In the genomic region with DNA sequence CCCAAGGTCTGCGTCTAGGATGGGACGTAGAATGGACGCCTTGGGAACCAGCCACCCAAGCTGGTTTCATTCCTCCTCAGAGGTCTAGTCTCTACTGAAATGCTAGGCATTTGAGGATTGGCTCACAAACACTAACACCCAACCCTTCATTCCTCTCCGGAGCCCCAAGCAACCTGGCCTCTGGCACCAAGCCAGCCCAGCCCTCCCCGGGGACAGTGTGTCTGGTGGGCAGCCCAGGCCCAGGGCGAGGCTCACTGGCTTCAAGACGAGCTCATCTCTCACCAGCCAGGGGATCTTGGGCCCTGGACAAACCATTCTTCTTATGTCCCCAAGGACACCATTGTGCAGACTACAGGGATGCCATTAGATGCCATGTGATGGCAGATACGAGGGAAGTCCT, we compare ENCODE assay signal across 15 cellular contexts.
A peak's percentile ranks its signal among the peaks of the same experiment; 100 is the strongest.
DNase-seq lines count a peak whose midpoint lies in the region; ATAC-seq, FAIRE-seq and TF ChIP-seq lines count a peak whose summit lies in the region.
"Had no signal": no experiment of that assay in that cellular context is flagged by ENCODE, and none has a peak within 500 bp of the region (broad histone marks: within the 10 kb centered on the region; RNA-seq: fewer than 3 reads in every experiment).

No MANE protein-coding gene starts in this region.

- H3K27ac Mint-ChIP-seq in astrocyte (ENCODE audit: unreplicated experiment), result no peak overlapping the region
- H3K27ac Mint-ChIP-seq in activated T-helper 17 cell treated with anti-CD3 and anti-CD28 coated beads, Interleukin-2, amount 50 U/mL, for 72 hours, result no peak overlapping the region
- no peak overlapping the region for H3K27ac Mint-ChIP-seq in stimulated activated effector memory CD8-positive, alpha-beta T cell treated with anti-CD3 and anti-CD28 coated beads, Interleukin-12 subunit alpha, Interleukin-12 subunit beta, amount 100 ng/mL, for 72 hours
- H3K27ac Mint-ChIP-seq: CD4-positive, CD25-positive, alpha-beta regulatory T cell had no signal

- peaks cover 14% of the 10 kb centered on the region for H3K4me1 ChIP-seq in BE2C
- peaks cover 18% of the 10 kb centered on the region for H3K4me1 ChIP-seq in GM23248 (ENCODE audit: insufficient read depth)
- peaks cover 29% of the 10 kb centered on the region for H3K4me1 ChIP-seq in astrocyte (ENCODE audit: insufficient read depth, low read length)
- H3K4me1 ChIP-seq: Caco-2 had no signal

- TF ChIP-seq EP300 in neural cell (conservative IDR thresholded peaks at IDR 0.05; ENCODE audit: poor library complexity, severe bottlenecking), result no peak

- H3K36me3 Mint-ChIP-seq in astrocyte (ENCODE audit: low read depth, unreplicated experiment), result peaks cover 51% of the 10 kb centered on the region
- H3K36me3 Mint-ChIP-seq in activated T-helper 17 cell treated with anti-CD3 and anti-CD28 coated beads, Interleukin-2, amount 50 U/mL, for 72 hours (ENCODE audit: low read depth), result no peaks in the 10 kb centered on the region
- no peaks in the 10 kb centered on the region for H3K36me3 Mint-ChIP-seq in stimulated activated effector memory CD8-positive, alpha-beta T cell treated with anti-CD3 and anti-CD28 coated beads, Interleukin-12 subunit alpha, Interleukin-12 subunit beta, amount 100 ng/mL, for 72 hours
- H3K36me3 Mint-ChIP-seq: CD4-positive, CD25-positive, alpha-beta regulatory T cell had no signal

- H3K27me3 ChIP-seq in BE2C, result no peaks in the 10 kb centered on the region
- H3K27me3 ChIP-seq in GM23248 (replicated peaks; ENCODE audit: insufficient read depth), result no peaks in the 10 kb centered on the region
- no peaks in the 10 kb centered on the region for H3K27me3 ChIP-seq in astrocyte (ENCODE audit: insufficient read depth, low read length)
- no peaks in the 10 kb centered on the region for H3K27me3 ChIP-seq in neural cell (ENCODE audit: insufficient read depth, low read depth, low read length)

- H3K9me3 Mint-ChIP-seq in astrocyte (ENCODE audit: unreplicated experiment), result peaks cover 4% of the 10 kb centered on the region
- H3K9me3 Mint-ChIP-seq in activated T-helper 17 cell treated with anti-CD3 and anti-CD28 coated beads, Interleukin-2, amount 50 U/mL, for 72 hours, result no peaks in the 10 kb centered on the region
- H3K9me3 Mint-ChIP-seq in stimulated activated effector memory CD8-positive, alpha-beta T cell treated with anti-CD3 and anti-CD28 coated beads, Interleukin-12 subunit alpha, Interleukin-12 subunit beta, amount 100 ng/mL, for 72 hours, result no peaks in the 10 kb centered on the region
- H3K9me3 Mint-ChIP-seq: CD4-positive, CD25-positive, alpha-beta regulatory T cell had no signal

- WGBS in GM23248 (ENCODE audit: low coverage in 1 of 2, low lambda C conversion rate in 2 of 2, missing lambda C conversion rate in 2 of 2), 2 experiments, result 58 to 67% methylated on average over 8 of the region's 8 CpGs

- ATAC-seq in activated T-helper 17 cell treated with anti-CD3 and anti-CD28 coated beads, Interleukin-2, amount 50 U/mL, for 72 hours (replicated peaks), result no peak
- ATAC-seq in stimulated activated effector memory CD8-positive, alpha-beta T cell treated with anti-CD3 and anti-CD28 coated beads, Interleukin-12 subunit alpha, Interleukin-12 subunit beta, amount 100 ng/mL, for 72 hours, result no peak
- no peak for ATAC-seq in HG02840 (IDR thresholded peaks at IDR 0.05; ENCODE audit: low FRiP score, unreplicated experiment)

- H3K4me2 ChIP-seq in GM23248 (ENCODE audit: unreplicated experiment), result peak overlapping the region; percentile 15
- H3K4me2 ChIP-seq in astrocyte (ENCODE audit: low read length), result peak overlapping the region; percentile 66
- H3K4me2 ChIP-seq in neural cell (ENCODE audit: low read length), result no peak overlapping the region
- H3K4me2 ChIP-seq: KMS-11 had no signal

- DNase-seq in BE2C (peak; percentile 81), GM23248 (no peak), astrocyte (ENCODE audit: low read depth) (no peak)
- no peak for DNase-seq in stimulated activated effector memory CD8-positive, alpha-beta T cell treated with anti-CD3 and anti-CD28 coated beads, Interleukin-12 subunit alpha, Interleukin-12 subunit beta, amount 100 ng/mL, for 72 hours (ENCODE audit: low spot score in 2 of 2)
- DNase-seq in activated effector memory CD4-positive, alpha-beta T cell treated with anti-CD3 and anti-CD28 coated beads, Interleukin-2, amount 50 U/mL, for 16 hours, result no peak
- DNase-seq: Caco-2; CD4-positive, CD25-positive, alpha-beta regulatory T cell; DMS53; NCI-H1436; NCI-H2029; SHP77 had no signal

- peaks cover 9% of the 10 kb centered on the region for H3F3A ChIP-seq in GM23248 (ENCODE audit: insufficient read depth)
- no peaks in the 10 kb centered on the region for H3F3A ChIP-seq in neural cell (ENCODE audit: insufficient read depth, low read length, poor library complexity, severe bottlenecking)

- H3K9ac ChIP-seq in GM23248 (no peak overlapping the region), astrocyte (ENCODE audit: low read length) (no peak overlapping the region), neural cell (ENCODE audit: low read length) (peak overlapping the region; percentile 44)
- H3K9ac ChIP-seq: KMS-11 had no signal

- H3K27me3 Mint-ChIP-seq in astrocyte (ENCODE audit: low read depth, unreplicated experiment), result no peaks in the 10 kb centered on the region
- no peaks in the 10 kb centered on the region for H3K27me3 Mint-ChIP-seq in activated T-helper 17 cell treated with anti-CD3 and anti-CD28 coated beads, Interleukin-2, amount 50 U/mL, for 72 hours
- H3K27me3 Mint-ChIP-seq: CD4-positive, CD25-positive, alpha-beta regulatory T cell had no signal

- TF ChIP-seq CTCF in BE2C (IDR thresholded peaks at IDR 0.05; ENCODE audit: low read depth, low read length) (no peak), astrocyte (IDR thresholded peaks at IDR 0.05; ENCODE audit: insufficient read depth, low read depth, low read length) (no peak), neural cell (IDR thresholded peaks at IDR 0.05; ENCODE audit: poor library complexity, severe bottlenecking) (no peak)

- peaks cover 44% of the 10 kb centered on the region for H3K79me2 ChIP-seq in GM23248 (ENCODE audit: insufficient read depth)
- H3K79me2 ChIP-seq in astrocyte (ENCODE audit: insufficient read depth, low read length), result no peaks in the 10 kb centered on the region
- H3K79me2 ChIP-seq in neural cell (replicated peaks; ENCODE audit: insufficient read depth, low read length), result no peaks in the 10 kb centered on the region

- H3K4me3 ChIP-seq in BE2C (ENCODE audit: low read depth, low read length), result no peak overlapping the region
- H3K4me3 ChIP-seq in GM23248, result no peak overlapping the region
- no peak overlapping the region for H3K4me3 ChIP-seq in astrocyte (ENCODE audit: insufficient read depth, low read depth, low read length)
- H3K4me3 ChIP-seq in neural cell (ENCODE audit: low read length), result no peak overlapping the region

- no peak for TF ChIP-seq RAD21 in neural cell (conservative IDR thresholded peaks at IDR 0.05)

- peaks cover 33% of the 10 kb centered on the region for H3K4me1 Mint-ChIP-seq in astrocyte (ENCODE audit: low read depth, unreplicated experiment)
- no peaks in the 10 kb centered on the region for H3K4me1 Mint-ChIP-seq in activated T-helper 17 cell treated with anti-CD3 and anti-CD28 coated beads, Interleukin-2, amount 50 U/mL, for 72 hours
- peaks cover 7% of the 10 kb centered on the region for H3K4me1 Mint-ChIP-seq in stimulated activated effector memory CD8-positive, alpha-beta T cell treated with anti-CD3 and anti-CD28 coated beads, Interleukin-12 subunit alpha, Interleukin-12 subunit beta, amount 100 ng/mL, for 72 hours
- H3K4me1 Mint-ChIP-seq: CD4-positive, CD25-positive, alpha-beta regulatory T cell had no signal

- H3K9me3 ChIP-seq in BE2C (no peaks in the 10 kb centered on the region), GM23248 (ENCODE audit: low read depth) (no peaks in the 10 kb centered on the region), astrocyte (ENCODE audit: insufficient read depth, low read depth, low read length) (no peaks in the 10 kb centered on the region), neural cell (ENCODE audit: low read length) (no peaks in the 10 kb centered on the region)
- H3K9me3 ChIP-seq: Caco-2 had no signal

- H2AFZ ChIP-seq in GM23248 (no peak overlapping the region), astrocyte (ENCODE audit: low read depth, low read length) (no peak overlapping the region), neural cell (ENCODE audit: low read depth, low read length) (no peak overlapping the region)

- H3K9me2 ChIP-seq in GM23248 (ENCODE audit: insufficient read depth) (no peaks in the 10 kb centered on the region), neural cell (ENCODE audit: insufficient read depth, low read length) (no peaks in the 10 kb centered on the region)

- in situ Hi-C loops in GM23248 (cut with MboI), result no loop called here

- H3K4me3 Mint-ChIP-seq in astrocyte (ENCODE audit: unreplicated experiment), result no peak overlapping the region
- no peak overlapping the region for H3K4me3 Mint-ChIP-seq in activated T-helper 17 cell treated with anti-CD3 and anti-CD28 coated beads, Interleukin-2, amount 50 U/mL, for 72 hours
- H3K4me3 Mint-ChIP-seq in stimulated activated effector memory CD8-positive, alpha-beta T cell treated with anti-CD3 and anti-CD28 coated beads, Interleukin-12 subunit alpha, Interleukin-12 subunit beta, amount 100 ng/mL, for 72 hours, result no peak overlapping the region
- H3K4me3 Mint-ChIP-seq: CD4-positive, CD25-positive, alpha-beta regulatory T cell had no signal

- H4K20me1 ChIP-seq in GM23248 (ENCODE audit: insufficient read depth) (no peaks in the 10 kb centered on the region), astrocyte (ENCODE audit: insufficient read depth, low read length) (peaks cover 32% of the 10 kb centered on the region), neural cell (ENCODE audit: insufficient read depth) (no peaks in the 10 kb centered on the region)

- no peak for FAIRE-seq in astrocyte (lab: Jason Lieb, UNC)

- H3K27ac ChIP-seq in GM23248 (no peak overlapping the region), astrocyte (ENCODE audit: low read depth, low read length) (no peak overlapping the region), neural cell (ENCODE audit: low read length) (peak overlapping the region; percentile 81)
- H3K27ac ChIP-seq: KMS-11 had no signal

- H3K36me3 ChIP-seq in BE2C (no peaks in the 10 kb centered on the region), GM23248 (ENCODE audit: low read depth) (peaks cover 4% of the 10 kb centered on the region; the same call in 1 of the 2 replicates), astrocyte (ENCODE audit: insufficient read depth, low read length) (peaks cover 4% of the 10 kb centered on the region), neural cell (ENCODE audit: insufficient read depth, low read length) (peaks cover 3% of the 10 kb centered on the region)

TF ChIP-seq in neural cell, 6 proteins besides CTCF, POLR2A, EP300 and RAD21 (continues in another document):
- TF ChIP-seq SMC3 (conservative IDR thresholded peaks at IDR 0.05; ENCODE audit: poor library complexity), result no peak
